In the genomic region with DNA sequence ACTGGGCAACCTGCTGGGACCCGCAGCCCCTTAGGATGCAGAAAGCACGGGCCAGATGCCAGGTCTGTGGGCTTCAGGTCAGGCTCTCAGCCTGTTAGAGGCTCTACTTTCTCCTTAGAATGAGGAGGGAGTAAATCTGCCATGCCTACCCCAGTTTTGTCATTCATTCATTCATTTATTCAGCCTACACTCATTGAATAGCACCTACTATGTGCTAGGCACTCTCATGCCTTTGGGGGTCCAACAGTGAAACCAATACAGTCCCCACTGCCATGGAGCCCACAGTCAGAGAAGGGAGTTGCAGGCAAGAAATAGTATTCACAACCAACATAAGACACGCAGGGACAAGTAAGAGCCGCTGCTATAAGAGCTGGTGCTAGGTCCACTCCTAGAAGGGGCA, we compare ENCODE assay signal across 18 cellular contexts. TPM values are rescaled to one million over a fixed set of nuclear protein-coding genes. Genes with fewer than 3 reads are reported as not detected.
"Had no signal": no experiment of that assay in that cellular context is flagged by ENCODE, and none has a peak within 500 bp of the region (broad histone marks: within the 10 kb centered on the region; RNA-seq: fewer than 3 reads in every experiment).

No MANE protein-coding gene starts in this region.

- FAIRE-seq: endothelial cell of umbilical vein had no signal

- H3K27ac ChIP-seq: hepatocyte, suprapubic skin had no signal

- H3K36me3 ChIP-seq: suprapubic skin had no signal

- H3K79me2 ChIP-seq: hepatocyte had no signal

- H3K4me3 ChIP-seq: hepatocyte, lung, suprapubic skin had no signal

- DNase-seq: activated CD8-positive, alpha-beta memory T cell treated with anti-CD3 and anti-CD28 coated beads for 24 hours; activated CD8-positive, alpha-beta memory T cell treated with anti-CD3 and anti-CD28 coated beads, Interleukin-2, amount 50 U/mL, for 48 hours; activated effector memory CD4-positive, alpha-beta T cell treated with Interleukin-2 at 50 U/mL for 16 hours; activated naive CD4-positive, alpha-beta T cell treated with anti-CD3 and anti-CD28 coated beads, Interleukin-2, amount 50 U/mL, for 16 hours; activated T-cell treated with anti-CD3 and anti-CD28 coated beads, Interleukin-2, amount 50 U/mL, for 48 hours; aorta; effector CD8-positive, alpha-beta T cell; left colon; midbrain; nephron progenitor cell; stimulated activated naive CD8-positive, alpha-beta T cell treated with anti-CD3 and anti-CD28 coated beads, Interleukin-15, amount 100 ng/mL, for 72 hours had no signal

- H3K9me3 Mint-ChIP-seq: dendritic cell treated with granulocyte-macrophage colony-stimulating factor and Interleukin-4, amounts not matched to agents 40 ng/mL and 50 ng/mL, for 4 days; nephron progenitor cell; stimulated activated naive CD8-positive, alpha-beta T cell treated with anti-CD3 and anti-CD28 coated beads, Interleukin-15, amount 100 ng/mL, for 72 hours had no signal

- H3K4me3 Mint-ChIP-seq: dendritic cell treated with granulocyte-macrophage colony-stimulating factor and Interleukin-4, amounts not matched to agents 40 ng/mL and 50 ng/mL, for 4 days; nephron progenitor cell; stimulated activated naive CD8-positive, alpha-beta T cell treated with anti-CD3 and anti-CD28 coated beads, Interleukin-15, amount 100 ng/mL, for 72 hours had no signal

- H2AFZ ChIP-seq: hepatocyte had no signal

- H3K27me3 ChIP-seq: suprapubic skin had no signal

- H3K27ac Mint-ChIP-seq: dendritic cell treated with granulocyte-macrophage colony-stimulating factor and Interleukin-4, amounts not matched to agents 40 ng/mL and 50 ng/mL, for 4 days; nephron progenitor cell; stimulated activated naive CD8-positive, alpha-beta T cell treated with anti-CD3 and anti-CD28 coated beads, Interleukin-15, amount 100 ng/mL, for 72 hours had no signal

- ATAC-seq: activated CD4-positive, CD25-positive, alpha-beta regulatory T cell treated with anti-CD3 and anti-CD28 coated beads, Interleukin-2, amount 50 U/mL, for 24 hours; left colon; stimulated activated naive CD8-positive, alpha-beta T cell treated with anti-CD3 and anti-CD28 coated beads, Interleukin-15, amount 100 ng/mL, for 72 hours had no signal

- H3K9me3 ChIP-seq: suprapubic skin had no signal

RNA-seq across cellular contexts. Expression of a gene that starts 56.0 kb away (rescaled TPM):
- total RNA-seq: fibroblast of villous mesenchyme had no signal
